In the genomic region with DNA sequence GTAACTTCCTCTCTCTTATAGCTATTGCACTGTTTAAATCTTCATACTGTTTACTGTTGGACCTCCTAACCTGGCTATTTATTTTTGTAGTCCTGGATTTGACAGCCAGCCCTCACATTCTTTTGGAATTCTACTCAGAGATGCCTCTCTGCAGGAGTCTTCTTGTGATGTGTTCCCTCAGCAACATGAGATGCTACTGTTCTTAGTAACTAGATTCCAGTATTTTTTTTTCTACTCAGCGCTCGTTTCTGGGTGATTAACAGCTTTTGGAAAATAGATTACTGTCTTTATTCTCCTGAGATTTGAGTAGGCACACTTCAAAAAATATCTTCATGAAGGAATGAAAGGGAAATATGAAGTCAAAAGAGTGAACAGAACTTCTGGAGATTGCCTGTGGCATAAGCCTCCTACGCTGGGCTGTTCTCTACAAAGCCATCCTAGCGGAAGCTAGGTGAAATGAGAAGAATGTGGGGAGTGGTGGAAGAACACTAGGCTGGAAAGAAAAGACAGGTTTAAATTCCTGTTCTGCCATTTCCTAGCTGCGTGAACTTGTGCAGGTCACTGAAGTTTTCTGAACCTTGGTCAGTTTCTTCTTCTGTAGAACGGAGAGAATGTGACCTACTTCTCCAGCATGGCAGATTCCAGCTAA, we compare ENCODE assay signal across 15 cellular contexts.
DNase-seq lines count a peak whose midpoint lies in the region; ATAC-seq and TF ChIP-seq lines count a peak whose summit lies in the region.
"Had no signal": no experiment of that assay in that cellular context is flagged by ENCODE, and none has a peak within 500 bp of the region (broad histone marks: within the 10 kb centered on the region; RNA-seq: fewer than 3 reads in every experiment).

No MANE protein-coding gene starts in this region.

- ATAC-seq in HG03521 (IDR thresholded peaks at IDR 0.05; ENCODE audit: unreplicated experiment), result no peak
- no peak for ATAC-seq in HG03045 (IDR thresholded peaks at IDR 0.05; ENCODE audit: unreplicated experiment)
- ATAC-seq: stimulated activated naive CD8-positive, alpha-beta T cell treated with anti-CD3 and anti-CD28 coated beads, Interleukin-15, amount 100 ng/mL, for 72 hours had no signal

- H3K36me3 Mint-ChIP-seq in CD14-positive monocyte (peaks cover 36 to 53% of the 10 kb centered on the region in 2 donors), chondrocyte (ENCODE audit: low read depth) (no peaks in the 10 kb centered on the region)

- no peaks in the 10 kb centered on the region for H3K9me3 Mint-ChIP-seq in CD14-positive monocyte
- H3K9me3 Mint-ChIP-seq in chondrocyte (ENCODE audit: low read depth), result no peaks in the 10 kb centered on the region

- H3K4me3 Mint-ChIP-seq in CD14-positive monocyte, result no peak overlapping the region
- peak overlapping the region; percentile 35 for H3K4me3 Mint-ChIP-seq in chondrocyte (ENCODE audit: unreplicated experiment)
- H3K4me3 Mint-ChIP-seq: stimulated activated naive CD8-positive, alpha-beta T cell treated with anti-CD3 and anti-CD28 coated beads, Interleukin-15, amount 100 ng/mL, for 72 hours; T-helper 1 cell treated with Interleukin-12 subunit alpha and Interleukin-12 subunit beta and Interleukin-4 antibody, amounts not matched to agents 30 μg/mL and 1 μg/mL, for 36 hours had no signal

- no peaks in the 10 kb centered on the region for H3K36me3 ChIP-seq in BE2C

- POLR2A ChIA-PET in HEK293T (lab: Yijun Ruan, JAX), result interaction anchor here (0.8 to 1.7 kb wide), 6 partner anchors 11 to 76 kb away, joined by 3 to 6 read pairs (median 4); a partner anchor contains a TSS

- H3K4me3 ChIP-seq in BE2C (ENCODE audit: low read depth, low read length), result no peak overlapping the region
- H3K4me3 ChIP-seq: right atrium auricular region had no signal

- H3K4me1 Mint-ChIP-seq in CD14-positive monocyte (peaks cover 43% of the 10 kb centered on the region), chondrocyte (ENCODE audit: low read depth) (peaks cover 20% of the 10 kb centered on the region)

- no peaks in the 10 kb centered on the region for H3K4me1 ChIP-seq in BE2C
- H3K4me1 ChIP-seq: right atrium auricular region had no signal

- DNase-seq in CD14-positive monocyte (ENCODE audit: low spot score), result no peak
- DNase-seq in HEK293T (ENCODE audit: extremely low spot score), result peak; percentile 36
- DNase-seq in chondrocyte (ENCODE audit: low spot score), result no peak
- DNase-seq in myocyte (ENCODE audit: low read depth), result peak; percentile 6
- DNase-seq in BE2C, result no peak
- DNase-seq in NOMO-1 (lab: John Stamatoyannopoulos, UW; ENCODE audit: unreplicated experiment in 2 of 2), result no peak
- DNase-seq: activated naive CD4-positive, alpha-beta T cell treated with Interleukin-2 at 50 U/mL for 16 hours; GDM1; MV-4-11; stimulated activated CD4-positive, alpha-beta T cell treated with anti-CD3 and anti-CD28 coated beads, Interleukin-4, amount 100 ng/mL, for 24 hours; stimulated activated naive CD8-positive, alpha-beta T cell treated with anti-CD3 and anti-CD28 coated beads, Interleukin-15, amount 100 ng/mL, for 72 hours had no signal

- CTCF ChIA-PET in HEK293T (lab: Yijun Ruan, JAX), result interaction anchor here (0.6 to 1.4 kb wide), 5 partner anchors 10 to 1151 kb away, joined by 3 to 9 read pairs (median 3); no protein-coding TSS in a partner anchor

- no peak for TF ChIP-seq CTCF in CD14-positive monocyte (IDR thresholded peaks at IDR 0.05)
- peak; percentile 22 for TF ChIP-seq CTCF in chondrocyte (IDR thresholded peaks at IDR 0.05)
- TF ChIP-seq CTCF in BE2C (IDR thresholded peaks at IDR 0.05; ENCODE audit: low read depth, low read length), result no peak

- H3K27me3 Mint-ChIP-seq in CD14-positive monocyte (ENCODE audit: low read depth in 3 of 3) (no peaks in the 10 kb centered on the region), chondrocyte (ENCODE audit: low read depth) (no peaks in the 10 kb centered on the region)
- H3K27me3 Mint-ChIP-seq: stimulated activated naive CD8-positive, alpha-beta T cell treated with anti-CD3 and anti-CD28 coated beads, Interleukin-15, amount 100 ng/mL, for 72 hours had no signal

- H3K27me3 ChIP-seq in BE2C, result no peaks in the 10 kb centered on the region
- H3K27me3 ChIP-seq: right atrium auricular region had no signal

- H3K9me3 ChIP-seq in BE2C, result no peaks in the 10 kb centered on the region; the same call in 1 of the 2 replicates
- H3K9me3 ChIP-seq: right atrium auricular region had no signal

- intact Hi-C loops in CD14-positive monocyte (cut with micrococcal nuclease), result loop anchor here in 1 of 2 donors (5.0 kb wide), 1 partner anchor 37 kb away; no protein-coding TSS in a partner anchor

- H3K27ac Mint-ChIP-seq in CD14-positive monocyte (peak overlapping the region in 5 of 7 donors; percentile 68 to 92 (median 82)), chondrocyte (ENCODE audit: unreplicated experiment) (peak overlapping the region; percentile 8)
- H3K27ac Mint-ChIP-seq: T-helper 1 cell treated with Interleukin-12 subunit alpha and Interleukin-12 subunit beta and Interleukin-4 antibody, amounts not matched to agents 30 μg/mL and 1 μg/mL, for 36 hours had no signal

TF ChIP-seq in HEK293T, 16 proteins besides CTCF, POLR2A, EP300 and RAD21:
- no peak for TF ChIP-seq ARNT (IDR thresholded peaks at IDR 0.05)
- peak; percentile 44; the same call in 1 of the 2 replicates for TF ChIP-seq ZNF384 (IDR thresholded peaks at IDR 0.05)
- no peak for TF ChIP-seq L3MBTL2 (conservative IDR thresholded peaks at IDR 0.05)
- TF ChIP-seq HDGF (IDR thresholded peaks at IDR 0.05; ENCODE audit: borderline replicate concordance), result no peak
- TF ChIP-seq ELF4 (IDR thresholded peaks at IDR 0.05), result no peak
- no peak for TF ChIP-seq SUZ12 (IDR thresholded peaks at IDR 0.05)
- TF ChIP-seq FOXA1 (IDR thresholded peaks at IDR 0.05), result no peak
- no peak for TF ChIP-seq SP1 (IDR thresholded peaks at IDR 0.05)
- no peak for TF ChIP-seq FOXM1 (IDR thresholded peaks at IDR 0.05; ENCODE audit: borderline replicate concordance)
- TF ChIP-seq, protein P1, sequence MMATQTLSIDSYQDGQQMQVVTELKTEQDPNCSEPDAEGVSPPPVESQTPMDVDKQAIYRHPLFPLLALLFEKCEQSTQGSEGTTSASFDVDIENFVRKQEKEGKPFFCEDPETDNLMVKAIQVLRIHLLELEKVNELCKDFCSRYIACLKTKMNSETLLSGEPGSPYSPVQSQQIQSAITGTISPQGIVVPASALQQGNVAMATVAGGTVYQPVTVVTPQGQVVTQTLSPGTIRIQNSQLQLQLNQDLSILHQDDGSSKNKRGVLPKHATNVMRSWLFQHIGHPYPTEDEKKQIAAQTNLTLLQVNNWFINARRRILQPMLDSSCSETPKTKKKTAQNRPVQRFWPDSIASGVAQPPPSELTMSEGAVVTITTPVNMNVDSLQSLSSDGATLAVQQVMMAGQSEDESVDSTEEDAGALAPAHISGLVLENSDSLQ (IDR thresholded peaks at IDR 0.05), result peak; percentile 44
- no peak for TF ChIP-seq TARDBP (IDR thresholded peaks at IDR 0.05)
- no peak for TF ChIP-seq LEF1 (IDR thresholded peaks at IDR 0.05; ENCODE audit: borderline replicate concordance)
- peak; percentile 46; the same call in 1 of the 2 replicates for TF ChIP-seq CTBP1 (IDR thresholded peaks at IDR 0.05; ENCODE audit: borderline replicate concordance)
- no peak for TF ChIP-seq FOXK2 (IDR thresholded peaks at IDR 0.05)

Comparison
In these comparisons a context has a peak if more than half of its experiments do, and no peak if none do; other contexts are left out.
1. DNase-seq: peak in HEK293T (single experiment) and myocyte (single experiment); none in CD14-positive monocyte (single experiment), chondrocyte (single experiment), BE2C (single experiment) and NOMO-1 (0 of 2).